ENCODE assay signal across 8 cellular contexts in genomic region chr5:141343242-141343952, GRCh38. TPM values are rescaled to one million over a fixed set of nuclear protein-coding genes. Genes with fewer than 3 reads are reported as not detected.
DNase-seq lines count a peak whose midpoint lies in the region; ATAC-seq and TF ChIP-seq lines count a peak whose summit lies in the region.
"Had no signal": no experiment of that assay in that cellular context is flagged by ENCODE, and none has a peak within 500 bp of the region (broad histone marks: within the 10 kb centered on the region; RNA-seq: fewer than 3 reads in every experiment).

PCDHGA3 (plus strand) TSS chr5:141343829; CDS start chr5:141344034, 205 bp downstream.

- TF ChIP-seq CTCF in GM12874 (IDR thresholded peaks at IDR 0.05; ENCODE audit: insufficient read depth, low read depth, low read length) (peak; percentile 32; the same call in 1 of the 2 replicates), lower leg skin (IDR thresholded peaks at IDR 0.05) (no peak)

- no peak within 1 kb of the TSS for H3K4me3 ChIP-seq in lower leg skin (ENCODE audit: low read depth, poor library complexity, severe bottlenecking)
- H3K4me3 ChIP-seq: skin epidermis had no signal

- TF ChIP-seq POLR2A in lower leg skin (IDR thresholded peaks at IDR 0.05), result no peak

- intact Hi-C loops in lower leg skin (cut with DNase I; ENCODE audit: low total_unique reads), result no loop called here

- 23 to 31% methylated on average over 9 of the region's 9 CpGs for WGBS in lower leg skin, 2 donors

- DNase-seq in RPMI8226 (peak; percentile 41), fibroblast of peridontal ligament (ENCODE audit: extremely low read depth) (peak; percentile 55), retina (peak; percentile 37), lower leg skin (ENCODE audit: low spot score in 2 of 2) (no peak)

- no peak for ATAC-seq in HG03521 (IDR thresholded peaks at IDR 0.05; ENCODE audit: unreplicated experiment)
- no peak for ATAC-seq in GM21723 (IDR thresholded peaks at IDR 0.05; ENCODE audit: unreplicated experiment)

RNA-seq across cellular contexts. Expression of gene PCDHGA3, which starts in this region (rescaled TPM):
- 1 to 10 TPM; 1.0 to 3.5 (median 2.9) TPM for total RNA-seq in lower leg skin

Comparison
In these comparisons a context has a peak if more than half of its experiments do, and no peak if none do; other contexts are left out.
1. DNase-seq: peak in RPMI8226 (single experiment), fibroblast of peridontal ligament (single experiment) and retina (single experiment); none in lower leg skin (0 of 2).